ENCODE assay signal across 25 cellular contexts in the genomic region with DNA sequence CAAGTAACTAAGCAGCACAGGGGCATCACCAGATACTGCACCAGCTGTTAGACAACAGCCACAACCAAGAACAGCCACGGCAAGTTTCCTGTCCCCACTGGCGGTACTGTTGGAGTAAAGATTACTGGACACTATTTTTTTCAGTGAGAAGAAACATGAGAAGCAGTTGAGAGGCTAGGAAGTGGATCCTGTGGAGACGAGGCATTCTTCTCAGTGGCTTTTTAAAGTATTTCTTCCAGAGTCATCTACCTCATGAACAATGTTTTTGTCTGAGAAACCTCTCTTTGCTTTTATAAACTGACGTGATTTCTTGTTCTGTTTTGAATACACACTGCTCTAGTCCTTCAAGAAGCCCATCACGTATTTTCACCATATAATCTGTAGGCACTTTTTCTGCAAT. TPM values are rescaled to one million over a fixed set of nuclear protein-coding genes. Genes with fewer than 3 reads are reported as not detected.
"Had no signal": no experiment of that assay in that cellular context is flagged by ENCODE, and none has a peak within 500 bp of the region (broad histone marks: within the 10 kb centered on the region; RNA-seq: fewer than 3 reads in every experiment).

No MANE protein-coding gene starts in this region.

- H3K9me3 ChIP-seq: left ventricle myocardium inferior, lower lobe of right lung, ovary, right atrium auricular region, sigmoid colon, suprapubic skin, thyroid gland had no signal

- H3K27ac Mint-ChIP-seq: type B pancreatic cell had no signal

- H3K27ac ChIP-seq: hepatocyte, left ventricle myocardium inferior, lower lobe of right lung, ovary, right atrium auricular region, sigmoid colon, suprapubic skin, thyroid gland had no signal

- ATAC-seq: left cardiac atrium; lower lobe of right lung; stimulated activated naive CD8-positive, alpha-beta T cell treated with anti-CD3 and anti-CD28 coated beads, Interleukin-15, Interleukin-2, amounts not matched to agents 100 U/mL and 50 U/mL, for 24 hours had no signal

- H2AFZ ChIP-seq: hepatocyte had no signal

- H3K9me3 Mint-ChIP-seq: naive B cell, neural crest cell, type B pancreatic cell had no signal

- H3K27me3 Mint-ChIP-seq: naive B cell, type B pancreatic cell had no signal

- H3K4me3 Mint-ChIP-seq: naive B cell, neural crest cell, type B pancreatic cell had no signal

- H3K36me3 ChIP-seq: ovary had no signal

- DNase-seq: cortex of kidney; dorsolateral prefrontal cortex; effector CD8-positive, alpha-beta T cell; foreskin melanocyte; head of caudate nucleus; kidney; left cardiac atrium; left ventricle myocardium inferior; lower lobe of right lung; mesenchymal stem cell; midbrain; naive B cell; ovary; sigmoid colon; small intestine; stimulated activated CD4-positive, alpha-beta T cell treated with anti-CD3 and anti-CD28 coated beads, Interleukin-2, amount 100 ng/mL, for 48 hours; stimulated activated naive CD8-positive, alpha-beta T cell treated with anti-CD3 and anti-CD28 coated beads, Interleukin-15, Interleukin-2, amounts not matched to agents 100 U/mL and 50 U/mL, for 24 hours; thyroid gland had no signal

- H3K4me1 Mint-ChIP-seq: neural crest cell had no signal

- H3K79me2 ChIP-seq: hepatocyte had no signal

- H3K4me3 ChIP-seq: dorsolateral prefrontal cortex, hepatocyte, left ventricle myocardium inferior, lower lobe of right lung, ovary, right atrium auricular region, sigmoid colon, suprapubic skin, thyroid gland had no signal

- H3K4me2 ChIP-seq: hepatocyte had no signal

- H3K4me1 ChIP-seq: left ventricle myocardium inferior, lower lobe of right lung, right atrium auricular region, sigmoid colon, suprapubic skin, thyroid gland had no signal

- H3K27me3 ChIP-seq: dorsolateral prefrontal cortex, hepatocyte, ovary, right atrium auricular region, sigmoid colon, suprapubic skin, thyroid gland had no signal

RNA-seq across cellular contexts. Expression of gene TM4SF20, which starts 18.8 kb away (rescaled TPM):
- total RNA-seq: kidney, left cardiac atrium, left ventricle myocardium inferior, lower lobe of right lung, neural crest cell, right atrium auricular region, sigmoid colon, thyroid gland had no signal
- polyA plus RNA-seq: ovary had no signal

RNA-seq across cellular contexts. Expression of gene SCYGR1, which starts 27.4 kb away (rescaled TPM):
- total RNA-seq: hepatocyte, kidney, left cardiac atrium, left ventricle myocardium inferior, lower lobe of right lung, neural crest cell, ovary, posterior vena cava, right atrium auricular region, sigmoid colon, suprapubic skin, thyroid gland had no signal
- polyA plus RNA-seq: esophagus, hepatocyte, ovary, sigmoid colon, small intestine had no signal
